ENCODE assay signal across 12 cellular contexts in genomic region chr17:47220531-47220999, GRCh38.
DNase-seq lines count a peak whose midpoint lies in the region; ATAC-seq and FAIRE-seq lines count a peak whose summit lies in the region.
"Had no signal": no experiment of that assay in that cellular context is flagged by ENCODE, and none has a peak within 500 bp of the region (broad histone marks: within the 10 kb centered on the region; RNA-seq: fewer than 3 reads in every experiment).

No MANE protein-coding gene starts in this region.

- DNase-seq in NCI-H1436 (lab: John Stamatoyannopoulos, UW) = peak; percentile 24
- DNase-seq in NCI-H1436 treated with DMSO at 0.1 percent for 48 hours (lab: John Stamatoyannopoulos, UW) = no peak
- DNase-seq in GM18507 (ENCODE audit: extremely low spot score, insufficient read length, low read depth) = no peak
- DNase-seq in UCSD-AML1 (lab: John Stamatoyannopoulos, UW; ENCODE audit: unreplicated experiment) = peak; percentile 58
- peak; percentile 7 for DNase-seq in left kidney (ENCODE audit: low read depth, low spot score)
- no peak for DNase-seq in hippocampal formation (lab: John Stamatoyannopoulos, UW)
- DNase-seq: colonic mucosa; PC-3; stimulated activated CD4-positive, alpha-beta T cell treated with anti-CD3 and anti-CD28 coated beads, Interleukin-2, amount 100 ng/mL, for 48 hours had no signal

- FAIRE-seq in GM18507 (lab: Jason Lieb, UNC) = peak; percentile 60

- ATAC-seq in GM19395 (IDR thresholded peaks at IDR 0.05; ENCODE audit: unreplicated experiment) (no peak), HG02759 (IDR thresholded peaks at IDR 0.05; ENCODE audit: unreplicated experiment) (no peak)
- ATAC-seq: left lobe of liver, PC-3 had no signal

Comparison
In these comparisons a context has a peak if more than half of its experiments do, and no peak if none do; other contexts are left out.
1. DNase-seq: peak in NCI-H1436 (single experiment), UCSD-AML1 (single experiment) and left kidney (single experiment); none in NCI-H1436 treated with DMSO at 0.1 percent for 48 hours (single experiment), GM18507 (single experiment) and hippocampal formation (0 of 2).